ENCODE assay signal across 24 cellular contexts in the genomic region with DNA sequence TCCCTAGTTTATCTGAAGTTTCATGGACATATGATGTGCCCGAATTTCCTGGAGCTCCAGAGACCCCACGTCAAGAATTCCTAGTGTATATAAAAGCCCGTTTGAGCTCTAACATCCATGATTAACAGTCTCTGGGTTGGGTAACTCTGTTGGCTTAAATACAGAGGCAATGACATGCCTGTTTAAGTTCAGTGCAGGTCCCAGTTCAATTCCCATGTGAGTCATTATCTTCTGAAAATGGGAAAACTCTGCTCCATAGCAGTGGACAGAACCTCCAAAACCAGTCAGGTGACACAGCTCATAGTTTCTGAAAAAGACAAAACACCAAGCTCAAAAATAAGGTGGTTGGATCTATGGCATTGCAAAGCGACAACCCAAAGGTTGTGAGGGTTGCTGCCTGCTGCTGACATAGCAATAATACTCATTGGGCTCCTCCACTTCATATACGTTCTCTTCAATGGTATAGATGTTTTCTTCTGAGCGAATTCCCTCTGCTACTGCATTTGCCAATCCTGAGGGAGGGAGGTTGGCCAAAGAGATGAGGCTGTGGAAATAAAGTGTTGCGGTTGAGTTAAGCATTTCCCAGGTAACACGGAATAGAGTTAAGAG. TPM values are rescaled to one million over a fixed set of nuclear protein-coding genes. Genes with fewer than 3 reads are reported as not detected.
"Had no signal": no experiment of that assay in that cellular context is flagged by ENCODE, and none has a peak within 500 bp of the region (broad histone marks: within the 10 kb centered on the region; RNA-seq: fewer than 3 reads in every experiment).

No MANE protein-coding gene starts in this region.

- ATAC-seq: K562 had no signal

- H3K9me3 ChIP-seq: SJSA1 had no signal

- H3K27ac ChIP-seq: KMS-11, SJSA1, SK-N-MC had no signal

- H3K4me2 ChIP-seq: KMS-11 had no signal

- H3K4me3 ChIP-seq: K562, SJSA1, SK-N-MC had no signal

- H3K9ac ChIP-seq: KMS-11 had no signal

- DNase-seq: Kasumi-1, MM.1S, NCI-H1092 treated with DMSO at 0.1 percent for 48 hours, NCI-H1436, NCI-H187, NCI-H2029, NCI-H2081 treated with DMSO at 0.1 percent for 48 hours, NCI-H2171 treated with DMSO at 0.1 percent for 48 hours, NCI-H2227 treated with DMSO at 0.1 percent for 48 hours, NCI-H524, NCI-H526 treated with DMSO at 0.1 percent for 48 hours, NCI-H774, Right ventricle myocardium superior, RPMI8226, SIG-M5 had no signal

- H3K36me3 ChIP-seq: SJSA1 had no signal

- FAIRE-seq: K562, RCC 7860 had no signal

- H3K4me1 ChIP-seq: SJSA1 had no signal

- H3K27me3 ChIP-seq: SJSA1 had no signal

RNA-seq across cellular contexts. Expression of gene HAVCR2, which starts 22.0 kb away (rescaled TPM):
- total RNA-seq: NCI-H460 had no signal

RNA-seq across cellular contexts. Expression of gene HAVCR1, which starts 27.9 kb away (rescaled TPM):
- total RNA-seq: HT1080, K562, M059J, NCI-H460, Right ventricle myocardium superior, SJSA1 had no signal
- polyA plus RNA-seq: IgD-negative memory B cell had no signal
